In genomic region chr6:168863467-168863866, GRCh38 we compare ENCODE assay signal across 21 cellular contexts.
DNase-seq lines count a peak whose midpoint lies in the region; ATAC-seq and TF ChIP-seq lines count a peak whose summit lies in the region.
"Had no signal": no experiment of that assay in that cellular context is flagged by ENCODE, and none has a peak within 500 bp of the region (broad histone marks: within the 10 kb centered on the region; RNA-seq: fewer than 3 reads in every experiment).

No MANE protein-coding gene starts in this region.

- WGBS in gastroesophageal sphincter (ENCODE audit: low coverage in 1 of 2), 2 donors = 93 to 100% methylated on average over 2 to 4 of the region's 4 CpGs

- no peak for TF ChIP-seq POLR2A in gastroesophageal sphincter (IDR thresholded peaks at IDR 0.05)

- TF ChIP-seq EP300 in gastroesophageal sphincter (IDR thresholded peaks at IDR 0.05) = no peak

- no peaks in the 10 kb centered on the region for H3K36me3 ChIP-seq in gastroesophageal sphincter
- H3K36me3 ChIP-seq: BE2C; BLaER1 treated with 17β-estradiol and CSF1 and Interleukin-3, amounts not matched to agents 10 nM and 100 nM; HAP-1 had no signal

- no peaks in the 10 kb centered on the region for H3K4me1 ChIP-seq in gastroesophageal sphincter
- H3K4me1 ChIP-seq: A549, BE2C, HAP-1 had no signal

- H3K27ac ChIP-seq in angular gyrus (ENCODE audit: low read depth, low read length) (peak overlapping the region; percentile 7), cingulate gyrus (ENCODE audit: low read depth, low read length) (peak overlapping the region; percentile 63), layer of hippocampus (ENCODE audit: low read depth, low read length) (peak overlapping the region; percentile 74), gastroesophageal sphincter (no peak overlapping the region)
- H3K27ac ChIP-seq: A549; BLaER1 treated with 17β-estradiol and CSF1 and Interleukin-3, amounts not matched to agents 10 nM and 100 nM had no signal

- TF ChIP-seq CTCF in gastroesophageal sphincter (IDR thresholded peaks at IDR 0.05) = no peak

- no peak for ATAC-seq in gastroesophageal sphincter
- ATAC-seq: A549, GM23338 had no signal

- no peaks in the 10 kb centered on the region for H3K9me3 ChIP-seq in gastroesophageal sphincter
- H3K9me3 ChIP-seq: A549; BE2C; BLaER1 treated with 17β-estradiol and CSF1 and Interleukin-3, amounts not matched to agents 10 nM and 100 nM; HAP-1 had no signal

- no peak overlapping the region for H3K4me3 ChIP-seq in gastroesophageal sphincter
- H3K4me3 ChIP-seq: A549; BLaER1 treated with 17β-estradiol and CSF1 and Interleukin-3, amounts not matched to agents 10 nM and 100 nM; GM23338; HAP-1 had no signal

- H3K27me3 ChIP-seq in layer of hippocampus (ENCODE audit: control insufficient read depth, insufficient read depth, low read length) (no peaks in the 10 kb centered on the region), gastroesophageal sphincter (no peaks in the 10 kb centered on the region)
- H3K27me3 ChIP-seq: BE2C; BLaER1 treated with 17β-estradiol and CSF1 and Interleukin-3, amounts not matched to agents 10 nM and 100 nM had no signal

- DNase-seq in superior temporal gyrus (ENCODE audit: extremely low spot score) (peak; percentile 45), DMS53 treated with DMSO at 0.1 percent for 48 hours (lab: John Stamatoyannopoulos, UW; ENCODE audit: unreplicated experiment) (no peak), NCI-H1694 (lab: John Stamatoyannopoulos, UW) (no peak)
- DNase-seq: 8988T; ACHN; AML-193; BE2C; CD4-positive, alpha-beta T cell; CD8-positive, alpha-beta memory T cell; DMS 273 treated with DMSO at 0.1 percent for 48 hours; DMS79 treated with DMSO at 0.1 percent for 48 hours; GF-D8; HFFc6 had no signal

Comparison
In these comparisons a context has a peak if more than half of its experiments do, and no peak if none do; other contexts are left out.
1. H3K27ac ChIP-seq: peak in angular gyrus (single experiment), cingulate gyrus (single experiment) and layer of hippocampus (single experiment); none in gastroesophageal sphincter (0 of 4).